19 cellular contexts compared by ENCODE assay signal in genomic region chr19:1423445-1424181, GRCh38. TPM values are rescaled to one million over a fixed set of nuclear protein-coding genes. Genes with fewer than 3 reads are reported as not detected.
DNase-seq lines count a peak whose midpoint lies in the region; ATAC-seq and TF ChIP-seq lines count a peak whose summit lies in the region.
"Had no signal": no experiment of that assay in that cellular context is flagged by ENCODE, and none has a peak within 500 bp of the region (broad histone marks: within the 10 kb centered on the region; RNA-seq: fewer than 3 reads in every experiment).

No MANE protein-coding gene starts in this region.

- peaks cover 0 to 44% (median 24%) of the 10 kb centered on the region in 4 donors for H3K36me3 ChIP-seq in right lobe of liver

- DNase-seq in activated T-cell treated with anti-CD3 and anti-CD28 coated beads, Interleukin-2, amount 50 U/mL, for 24 hours: no peak
- no peak for DNase-seq in activated T-cell treated with anti-CD3 and anti-CD28 coated beads, Interleukin-2, amount 50 U/mL, for 4 hours
- DNase-seq in right lobe of liver (peak in 1 of 3 donors; percentile 54), GDM1 (lab: John Stamatoyannopoulos, UW) (no peak)
- DNase-seq in activated naive CD8-positive, alpha-beta T cell treated with anti-CD3 and anti-CD28 coated beads, Interleukin-2, amount 50 U/mL, for 24 hours: no peak
- DNase-seq: activated CD4-positive, alpha-beta T cell treated with anti-CD3 and anti-CD28 coated beads for 1 hour; activated naive CD8-positive, alpha-beta T cell treated with anti-CD3 and anti-CD28 coated beads for 36 hours; BE2C; KG1; left ventricle myocardium superior; NCI-H1048; NCI-H2029; NCI-H510A; nucleus accumbens; RPMI8226 had no signal

- TF ChIP-seq POLR2A in right lobe of liver (IDR thresholded peaks at IDR 0.05): no peak

- no peaks in the 10 kb centered on the region for H3K27me3 Mint-ChIP-seq in activated T-cell treated with anti-CD3 and anti-CD28 coated beads, Interleukin-2, amount 50 U/mL, for 24 hours
- no peaks in the 10 kb centered on the region for H3K27me3 Mint-ChIP-seq in activated T-cell treated with anti-CD3 and anti-CD28 coated beads, Interleukin-2, amount 50 U/mL, for 4 hours (ENCODE audit: low read depth)
- no peaks in the 10 kb centered on the region for H3K27me3 Mint-ChIP-seq in brain
- no peaks in the 10 kb centered on the region for H3K27me3 Mint-ChIP-seq in activated naive CD8-positive, alpha-beta T cell treated with anti-CD3 and anti-CD28 coated beads, Interleukin-2, amount 50 U/mL, for 24 hours
- H3K27me3 Mint-ChIP-seq: activated naive CD8-positive, alpha-beta T cell treated with anti-CD3 and anti-CD28 coated beads for 36 hours had no signal

- no peak overlapping the region for H3K4me3 Mint-ChIP-seq in activated T-cell treated with anti-CD3 and anti-CD28 coated beads, Interleukin-2, amount 50 U/mL, for 24 hours
- no peak overlapping the region for H3K4me3 Mint-ChIP-seq in activated T-cell treated with anti-CD3 and anti-CD28 coated beads, Interleukin-2, amount 50 U/mL, for 4 hours
- H3K4me3 Mint-ChIP-seq in brain: no peak overlapping the region
- no peak overlapping the region for H3K4me3 Mint-ChIP-seq in activated naive CD8-positive, alpha-beta T cell treated with anti-CD3 and anti-CD28 coated beads, Interleukin-2, amount 50 U/mL, for 24 hours
- H3K4me3 Mint-ChIP-seq: activated naive CD8-positive, alpha-beta T cell treated with anti-CD3 and anti-CD28 coated beads for 36 hours; activated T-helper 1 cell treated with anti-CD3 and anti-CD28 coated beads, Interleukin-12 subunit alpha, Interleukin-12 subunit beta, Interleukin-2, Interleukin-4 antibody, amounts not matched to agents 30 ng/mL and 10 ng/mL and 1 ng/mL, durations not matched to agents 14 hours and 24 hours and 36 hours had no signal

- no peaks in the 10 kb centered on the region for H3K4me1 Mint-ChIP-seq in activated T-cell treated with anti-CD3 and anti-CD28 coated beads, Interleukin-2, amount 50 U/mL, for 24 hours (ENCODE audit: low read depth)
- H3K4me1 Mint-ChIP-seq in activated T-cell treated with anti-CD3 and anti-CD28 coated beads, Interleukin-2, amount 50 U/mL, for 4 hours (ENCODE audit: low read depth): no peaks in the 10 kb centered on the region
- H3K4me1 Mint-ChIP-seq in brain: peaks cover 22% of the 10 kb centered on the region
- peaks cover 2% of the 10 kb centered on the region for H3K4me1 Mint-ChIP-seq in activated naive CD8-positive, alpha-beta T cell treated with anti-CD3 and anti-CD28 coated beads, Interleukin-2, amount 50 U/mL, for 24 hours

- TF ChIP-seq CTCF in brain (conservative IDR thresholded peaks at IDR 0.05) (no peak), right lobe of liver (IDR thresholded peaks at IDR 0.05) (no peak)

- 94% methylated on average over 12 of the region's 40 CpGs for WGBS in right lobe of liver (ENCODE audit: insufficient coverage, low coverage, low lambda C conversion rate, missing lambda C conversion rate)

- peak overlapping the region in 1 of 3 donors; percentile 56 for H3K27ac ChIP-seq in right lobe of liver

- H3K4me3 ChIP-seq in right lobe of liver: no peak overlapping the region

- peak overlapping the region; percentile 35 for H3K27ac Mint-ChIP-seq in activated T-cell treated with anti-CD3 and anti-CD28 coated beads, Interleukin-2, amount 50 U/mL, for 24 hours
- peak overlapping the region in 3 of 5 experiments; percentile 11 to 91 (median 31) for H3K27ac Mint-ChIP-seq in brain
- H3K27ac Mint-ChIP-seq in activated naive CD8-positive, alpha-beta T cell treated with anti-CD3 and anti-CD28 coated beads, Interleukin-2, amount 50 U/mL, for 24 hours: no peak overlapping the region
- H3K27ac Mint-ChIP-seq: activated naive CD8-positive, alpha-beta T cell treated with anti-CD3 and anti-CD28 coated beads for 36 hours; activated T-helper 1 cell treated with anti-CD3 and anti-CD28 coated beads, Interleukin-12 subunit alpha, Interleukin-12 subunit beta, Interleukin-2, Interleukin-4 antibody, amounts not matched to agents 30 ng/mL and 10 ng/mL and 1 ng/mL, durations not matched to agents 14 hours and 24 hours and 36 hours had no signal

- H3K9me3 ChIP-seq in right lobe of liver: no peaks in the 10 kb centered on the region
- H3K9me3 ChIP-seq: BE2C had no signal

- ATAC-seq in activated T-cell treated with anti-CD3 and anti-CD28 coated beads, Interleukin-2, amount 50 U/mL, for 4 hours: no peak
- peak; percentile 3 to 23 (median 6) for ATAC-seq in right lobe of liver
- ATAC-seq in activated naive CD8-positive, alpha-beta T cell treated with anti-CD3 and anti-CD28 coated beads, Interleukin-2, amount 50 U/mL, for 24 hours: no peak
- no peak for ATAC-seq in GM21529 (IDR thresholded peaks at IDR 0.05; ENCODE audit: unreplicated experiment)
- no peak for ATAC-seq in GM18909 (IDR thresholded peaks at IDR 0.05; ENCODE audit: poor library complexity, unreplicated experiment)
- ATAC-seq: left ventricle myocardium superior had no signal

- H3K9me3 Mint-ChIP-seq in activated T-cell treated with anti-CD3 and anti-CD28 coated beads, Interleukin-2, amount 50 U/mL, for 24 hours: no peaks in the 10 kb centered on the region
- no peaks in the 10 kb centered on the region for H3K9me3 Mint-ChIP-seq in activated T-cell treated with anti-CD3 and anti-CD28 coated beads, Interleukin-2, amount 50 U/mL, for 4 hours
- H3K9me3 Mint-ChIP-seq in brain: no peaks in the 10 kb centered on the region
- H3K9me3 Mint-ChIP-seq in activated naive CD8-positive, alpha-beta T cell treated with anti-CD3 and anti-CD28 coated beads, Interleukin-2, amount 50 U/mL, for 24 hours: no peaks in the 10 kb centered on the region
- H3K9me3 Mint-ChIP-seq: activated naive CD8-positive, alpha-beta T cell treated with anti-CD3 and anti-CD28 coated beads for 36 hours; activated T-helper 1 cell treated with anti-CD3 and anti-CD28 coated beads, Interleukin-12 subunit alpha, Interleukin-12 subunit beta, Interleukin-2, Interleukin-4 antibody, amounts not matched to agents 30 ng/mL and 10 ng/mL and 1 ng/mL, durations not matched to agents 14 hours and 24 hours and 36 hours had no signal

- H3K4me1 ChIP-seq in right lobe of liver: peaks cover 0 to 24% (median 11%) of the 10 kb centered on the region in 4 donors
- H3K4me1 ChIP-seq: BE2C had no signal

- intact Hi-C loops in right lobe of liver (cut with DNase I): no loop called here

- H3K27me3 ChIP-seq in right lobe of liver: no peaks in the 10 kb centered on the region
- H3K27me3 ChIP-seq: BE2C had no signal

- peaks cover 93% of the 10 kb centered on the region for H3K36me3 Mint-ChIP-seq in activated T-cell treated with anti-CD3 and anti-CD28 coated beads, Interleukin-2, amount 50 U/mL, for 24 hours (ENCODE audit: low read depth)
- H3K36me3 Mint-ChIP-seq in activated T-cell treated with anti-CD3 and anti-CD28 coated beads, Interleukin-2, amount 50 U/mL, for 4 hours (ENCODE audit: insufficient read depth): peaks cover 37% of the 10 kb centered on the region
- peaks cover 44% of the 10 kb centered on the region for H3K36me3 Mint-ChIP-seq in brain
- peaks cover 48% of the 10 kb centered on the region for H3K36me3 Mint-ChIP-seq in activated naive CD8-positive, alpha-beta T cell treated with anti-CD3 and anti-CD28 coated beads, Interleukin-2, amount 50 U/mL, for 24 hours (ENCODE audit: low read depth)

RNA-seq across cellular contexts. Expression of gene RPS15, which starts 14.6 kb away (rescaled TPM):
- total RNA-seq in activated T-cell treated with anti-CD3 and anti-CD28 coated beads, Interleukin-2, amount 50 U/mL, for 4 hours: 1,000 to 10,000 TPM; 2,317 to 2,484 (median 2,379) TPM
- polyA plus RNA-seq in brain (ENCODE audit: insufficient read depth, low read depth, low replicate concordance): 3,425 TPM
- total RNA-seq in right lobe of liver: 1,000 to 10,000 TPM in 2 of 6 experiments, 100 to 1,000 TPM in 4; 334 to 1,615 (median 355) TPM

RNA-seq across cellular contexts. Expression of gene DAZAP1, which starts 16.2 kb away (rescaled TPM):
- 100 to 1,000 TPM; 296 to 322 (median 303) TPM for total RNA-seq in activated T-cell treated with anti-CD3 and anti-CD28 coated beads, Interleukin-2, amount 50 U/mL, for 4 hours
- 81.4 TPM for polyA plus RNA-seq in brain (ENCODE audit: insufficient read depth, low read depth, low replicate concordance)
- total RNA-seq in right lobe of liver: 10 to 100 TPM; 22.3 to 50.9 (median 42.2) TPM

RNA-seq across cellular contexts. Expression of gene GAMT, which starts 22.3 kb away (rescaled TPM):
- total RNA-seq in activated T-cell treated with anti-CD3 and anti-CD28 coated beads, Interleukin-2, amount 50 U/mL, for 4 hours: 10 to 100 TPM; 16.0 to 25.9 (median 23.1) TPM
- polyA plus RNA-seq in brain (ENCODE audit: insufficient read depth, low read depth, low replicate concordance): 146 TPM
- 100 to 1,000 TPM; 151 to 380 (median 221) TPM for total RNA-seq in right lobe of liver

RNA-seq across cellular contexts. Expression of gene APC2, which starts 26.3 kb away (rescaled TPM):
- total RNA-seq in activated T-cell treated with anti-CD3 and anti-CD28 coated beads, Interleukin-2, amount 50 U/mL, for 4 hours: under 1 TPM; 0.13 to 0.45 (median 0.16) TPM
- polyA plus RNA-seq in brain (ENCODE audit: insufficient read depth, low read depth, low replicate concordance): 69.7 TPM
- under 1 TPM in 3 of 6 experiments, not detected in 3; 0.06 to 0.13 (median 0.06) TPM for total RNA-seq in right lobe of liver

RNA-seq across cellular contexts. Expression of gene NDUFS7, which starts 39.9 kb away (rescaled TPM):
- 100 to 1,000 TPM; 124 to 142 (median 137) TPM for total RNA-seq in activated T-cell treated with anti-CD3 and anti-CD28 coated beads, Interleukin-2, amount 50 U/mL, for 4 hours
- 275 TPM for polyA plus RNA-seq in brain (ENCODE audit: insufficient read depth, low read depth, low replicate concordance)
- 100 to 1,000 TPM in 2 of 6 experiments, 10 to 100 TPM in 4; 70.1 to 210 (median 85.0) TPM for total RNA-seq in right lobe of liver

Comparison
In these comparisons a context has a peak if more than half of its experiments do, and no peak if none do; other contexts are left out.
1. ATAC-seq: peak in right lobe of liver (4 of 4); none in activated T-cell treated with anti-CD3 and anti-CD28 coated beads, Interleukin-2, amount 50 U/mL, for 4 hours (0 of 2), activated naive CD8-positive, alpha-beta T cell treated with anti-CD3 and anti-CD28 coated beads, Interleukin-2, amount 50 U/mL, for 24 hours (single experiment), GM21529 (single experiment) and GM18909 (single experiment).
2. RNA of gene DAZAP1, which starts 16.2 kb away (total RNA-seq): 296 to 322 TPM in activated T-cell treated with anti-CD3 and anti-CD28 coated beads, Interleukin-2, amount 50 U/mL, for 4 hours; 22.3 to 50.9 TPM in right lobe of liver; every median in the first group is over 4 times any median in the second.
3. RNA of gene GAMT, which starts 22.3 kb away (total RNA-seq): 151 to 380 TPM in right lobe of liver; 16.0 to 25.9 TPM in activated T-cell treated with anti-CD3 and anti-CD28 coated beads, Interleukin-2, amount 50 U/mL, for 4 hours; every median in the first group is over 4 times any median in the second.